ENCODE assay signal across 1 cellular context in genomic region chr2:112630268-112630667, GRCh38.
TF ChIP-seq lines count a peak whose summit lies in the region.

No MANE protein-coding gene starts in this region.

TF ChIP-seq in H1, 55 proteins besides CTCF, POLR2A, EP300 and RAD21:
- TF ChIP-seq TCF12 (IDR thresholded peaks at IDR 0.05; ENCODE audit: low read depth, low read length) = no peak
- TF ChIP-seq, protein P1, sequence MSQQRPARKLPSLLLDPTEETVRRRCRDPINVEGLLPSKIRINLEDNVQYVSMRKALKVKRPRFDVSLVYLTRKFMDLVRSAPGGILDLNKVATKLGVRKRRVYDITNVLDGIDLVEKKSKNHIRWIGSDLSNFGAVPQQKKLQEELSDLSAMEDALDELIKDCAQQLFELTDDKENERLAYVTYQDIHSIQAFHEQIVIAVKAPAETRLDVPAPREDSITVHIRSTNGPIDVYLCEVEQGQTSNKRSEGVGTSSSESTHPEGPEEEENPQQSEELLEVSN (IDR thresholded peaks at IDR 0.05) = no peak
- TF ChIP-seq CEBPB (IDR thresholded peaks at IDR 0.05; ENCODE audit: low read depth, low read length) = no peak
- TF ChIP-seq PHF8 (conservative IDR thresholded peaks at IDR 0.05; ENCODE audit: low read depth, low read length) = no peak
- TF ChIP-seq SUZ12 (IDR thresholded peaks at IDR 0.05; ENCODE audit: low read length) = no peak
- TF ChIP-seq NANOG (IDR thresholded peaks at IDR 0.05; ENCODE audit: insufficient read depth, low read depth, low read length, poor library complexity, severe bottlenecking) = no peak
- no peak for TF ChIP-seq ZNF274 (IDR thresholded peaks at IDR 0.05; ENCODE audit: borderline replicate concordance, extremely low read depth, low read length)
- no peak for TF ChIP-seq NRF1 (IDR thresholded peaks at IDR 0.05; ENCODE audit: low read depth, low read length)
- TF ChIP-seq EZH2 (IDR thresholded peaks at IDR 0.05; ENCODE audit: low read depth, low read length, severe bottlenecking) = no peak
- TF ChIP-seq RNF2 (IDR thresholded peaks at IDR 0.05; ENCODE audit: borderline replicate concordance, low read depth, low read length, missing control alignments, poor library complexity, severe bottlenecking) = no peak
- TF ChIP-seq SP1 (IDR thresholded peaks at IDR 0.05; ENCODE audit: low read depth, low read length) = no peak
- no peak for TF ChIP-seq CBX8 (IDR thresholded peaks at IDR 0.05; ENCODE audit: borderline replicate concordance, low read depth, low read length)
- no peak for TF ChIP-seq JUND (IDR thresholded peaks at IDR 0.05; ENCODE audit: low read length)
